26 cellular contexts compared by ENCODE assay signal in the genomic region with DNA sequence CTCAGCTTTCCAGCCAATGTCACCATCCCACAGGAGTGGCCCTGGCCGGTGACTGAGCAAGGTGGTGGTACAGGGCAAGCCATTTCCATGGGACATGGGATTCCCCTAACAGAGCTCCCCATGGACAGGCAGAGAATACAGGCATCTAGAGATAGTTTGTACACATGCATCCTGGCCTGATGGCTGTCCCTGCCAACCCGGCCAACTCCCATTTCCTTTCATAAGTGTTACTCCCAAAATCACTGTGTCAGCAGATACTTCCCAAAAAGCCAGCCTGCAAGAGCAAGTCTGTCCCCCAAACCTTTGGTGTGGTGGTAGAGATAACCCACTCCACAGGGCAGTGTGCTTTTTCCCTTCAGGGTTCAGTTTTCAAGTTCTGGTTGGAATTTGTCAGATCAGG. TPM values are rescaled to one million over a fixed set of nuclear protein-coding genes. Genes with fewer than 3 reads are reported as not detected.
A peak's percentile ranks its signal among the peaks of the same experiment; 100 is the strongest.
DNase-seq lines count a peak whose midpoint lies in the region; ATAC-seq, FAIRE-seq and TF ChIP-seq lines count a peak whose summit lies in the region.
"Had no signal": no experiment of that assay in that cellular context is flagged by ENCODE, and none has a peak within 500 bp of the region (broad histone marks: within the 10 kb centered on the region; RNA-seq: fewer than 3 reads in every experiment).

No MANE protein-coding gene starts in this region.

- no peak for DNase-seq in activated CD8-positive, alpha-beta memory T cell treated with anti-CD3 and anti-CD28 coated beads, Interleukin-2, amount 10 ng/mL, durations not matched to agents 7 days and 5 days
- no peak for DNase-seq in activated CD8-positive, alpha-beta memory T cell treated with anti-CD3 and anti-CD28 coated beads, Interleukin-2, amount 50 U/mL, for 48 hours
- DNase-seq in H1 (ENCODE audit: low read depth in 1 of 2, low spot score in 2 of 2) (no peak), mesenteric fat pad (ENCODE audit: low spot score) (peak; percentile 65)
- DNase-seq in activated CD4-positive, alpha-beta T cell treated with anti-CD3 and anti-CD28 coated beads, Interleukin-2, amount 50 U/mL, for 4 hours = no peak
- DNase-seq: ACHN, BE2C, NCI-H1048, NCI-H1417, NCI-H1694, NCI-H2029 treated with DMSO at 0.1 percent for 48 hours, NCI-H446 treated with DMSO at 0.1 percent for 48 hours, NCI-H526 treated with DMSO at 0.1 percent for 48 hours, PC-9, SJCRH30 had no signal

- no peak overlapping the region for H2BK120ac ChIP-seq in H1 (replicated peaks; ENCODE audit: low read depth, low read length)

- H3K4ac ChIP-seq in H1 (replicated peaks; ENCODE audit: insufficient read length, low read depth, low read length) = peak overlapping the region; percentile 69

- TF ChIP-seq CTCF in H1 (IDR thresholded peaks at IDR 0.05; ENCODE audit: control extremely low read depth in 1 of 3, insufficient read depth in 1 of 3, low read depth in 1 of 3, low read length in 3 of 3) = no peak

- H3K27me3 ChIP-seq in H1 (replicated peaks in 1 of 4; ENCODE audit: control insufficient read depth in 3 of 4, extremely low read depth in 1 of 4, insufficient read depth in 3 of 4, low read length in 3 of 4) = no peaks in the 10 kb centered on the region
- H3K27me3 ChIP-seq: BE2C had no signal

- no peaks in the 10 kb centered on the region for H3K79me1 ChIP-seq in H1 (ENCODE audit: low read depth, low read length)

- no peak overlapping the region for H3K27ac ChIP-seq in H1 (ENCODE audit: low read depth, low read length)
- H3K27ac ChIP-seq: 22Rv1, KMS-11, PC-9, SJCRH30 had no signal

- no peaks in the 10 kb centered on the region for H3K4me1 ChIP-seq in H1 (replicated peaks in 1 of 4; ENCODE audit: control insufficient read depth in 3 of 4, insufficient read depth in 4 of 4, low read length in 3 of 4)
- H3K4me1 ChIP-seq: BE2C, SJCRH30 had no signal

- 90% methylated on average over 2 of the region's 2 CpGs; no CpG with 5 or more reads in 1 of the 2 experiments for WGBS in H1 (ENCODE audit: extremely low coverage in 1 of 2, insufficient coverage in 1 of 2, insufficient read length in 1 of 2, insufficient replicate concordance in 2 of 2, low coverage in 1 of 2, low lambda C conversion rate in 2 of 2, missing lambda C conversion rate in 1 of 2), 2 experiments

- H3K4me2 ChIP-seq in H1 (ENCODE audit: insufficient read depth in 1 of 2, low read depth in 2 of 2, low read length in 2 of 2) = no peak overlapping the region
- H3K4me2 ChIP-seq: GM23338, KMS-11, PC-9 had no signal

- H3K9me3 ChIP-seq in H1 (ENCODE audit: insufficient read depth in 2 of 2, low read depth in 1 of 2, low read length in 1 of 2) = no peaks in the 10 kb centered on the region
- H3K9me3 ChIP-seq: BE2C, SJCRH30 had no signal

- no peak for TF ChIP-seq RAD21 in H1 (IDR thresholded peaks at IDR 0.05 in 1 of 2, conservative IDR thresholded peaks at IDR 0.05 in 1 of 2; ENCODE audit: low read depth in 2 of 2, low read length in 2 of 2)

- H2BK12ac ChIP-seq in H1 (ENCODE audit: low read depth, low read length) = no peak overlapping the region; the same call in 1 of the 2 replicates

- no peak overlapping the region for H2BK15ac ChIP-seq in H1 (ENCODE audit: low read length)

- H3K27ac Mint-ChIP-seq in activated CD8-positive, alpha-beta memory T cell treated with anti-CD3 and anti-CD28 coated beads, Interleukin-2, amount 10 ng/mL, durations not matched to agents 7 days and 5 days = peak overlapping the region; percentile 5
- H3K27ac Mint-ChIP-seq: CD14-positive monocyte, GM23338 had no signal

- no peak overlapping the region for H3K14ac ChIP-seq in H1 (ENCODE audit: insufficient read length)

- H4K91ac ChIP-seq in H1 (replicated peaks; ENCODE audit: insufficient read length, low read length) = no peak overlapping the region

- H3K56ac ChIP-seq in H1 (replicated peaks; ENCODE audit: insufficient read length, low read depth, low read length) = no peak overlapping the region

- CTCF ChIA-PET in activated CD8-positive, alpha-beta memory T cell treated with anti-CD3 and anti-CD28 coated beads, Interleukin-2, amount 10 ng/mL, durations not matched to agents 7 days and 5 days (lab: Charles Lee) = interaction anchor here (1.1 to 2.3 kb wide), 4 partner anchors 12 to 265 kb away, joined by 3 to 11 read pairs (median 4); no protein-coding TSS in a partner anchor
- CTCF ChIA-PET in H1 (lab: Charles Lee; ENCODE audit: partially characterized antibody) = interaction anchor here (0.9 to 3.4 kb wide), 3 partner anchors 10 to 54 kb away, joined by 3 to 8 read pairs (median 7); no protein-coding TSS in a partner anchor

- no peaks in the 10 kb centered on the region for H3K23me2 ChIP-seq in H1 (ENCODE audit: low read depth, low read length)

- no peak for ATAC-seq in activated CD8-positive, alpha-beta memory T cell treated with anti-CD3 and anti-CD28 coated beads, Interleukin-2, amount 10 ng/mL, durations not matched to agents 7 days and 5 days
- no peak for ATAC-seq in GM18498 (IDR thresholded peaks at IDR 0.05; ENCODE audit: unreplicated experiment)
- ATAC-seq in HG03521 (IDR thresholded peaks at IDR 0.05; ENCODE audit: unreplicated experiment) = no peak
- ATAC-seq: GM23338, Right ventricle myocardium inferior, SK-N-SH treated with all-trans-retinoic acid at 6 μM for 48 hours had no signal

- no peaks in the 10 kb centered on the region for H4K20me1 ChIP-seq in H1 (replicated peaks in 1 of 2; ENCODE audit: control insufficient read depth in 1 of 2, insufficient read depth in 2 of 2, low read length in 2 of 2)

- TF ChIP-seq POLR2A in H1 (IDR thresholded peaks at IDR 0.05; ENCODE audit: control extremely low read depth in 1 of 2, low read depth in 2 of 2, low read length in 2 of 2) = no peak

- TF ChIP-seq EP300 in H1 (IDR thresholded peaks at IDR 0.05; ENCODE audit: borderline replicate concordance in 1 of 2, low read depth in 2 of 2, low read length in 2 of 2) = no peak

- peak overlapping the region; percentile 86; the same call in 1 of the 2 replicates for H2BK20ac ChIP-seq in H1 (ENCODE audit: low read length)

- H4K5ac ChIP-seq in H1 (ENCODE audit: insufficient read length, low read depth, low read length) = no peak overlapping the region

- no peak overlapping the region; the same call in 1 of the 2 replicates for H4K8ac ChIP-seq in H1 (ENCODE audit: extremely low read depth, insufficient read depth, low read length)

- no peaks in the 10 kb centered on the region for H3K36me3 Mint-ChIP-seq in activated CD8-positive, alpha-beta memory T cell treated with anti-CD3 and anti-CD28 coated beads, Interleukin-2, amount 10 ng/mL, durations not matched to agents 7 days and 5 days
- H3K36me3 Mint-ChIP-seq: CD14-positive monocyte had no signal

- H3K9ac ChIP-seq in H1 (replicated peaks in 1 of 4; ENCODE audit: extremely low read depth in 1 of 4, low read depth in 3 of 4, low read length in 3 of 4) = no peak overlapping the region
- H3K9ac ChIP-seq: KMS-11 had no signal

- H3K79me2 ChIP-seq in H1 (ENCODE audit: control insufficient read depth in 1 of 2, insufficient read depth in 2 of 2, low read length in 2 of 2) = no peaks in the 10 kb centered on the region

- no peak overlapping the region for H3K4me3 ChIP-seq in H1 (ENCODE audit: extremely low read depth in 1 of 4, insufficient read depth in 2 of 4, low read depth in 3 of 4, low read length in 4 of 4)
- H3K4me3 ChIP-seq: GM23338, HAP-1, PC-9, SJCRH30 had no signal

- peak overlapping the region; percentile 15 for H3K23ac ChIP-seq in H1 (ENCODE audit: insufficient read length)

- no peaks in the 10 kb centered on the region for H3K36me3 ChIP-seq in H1 (ENCODE audit: control insufficient read depth in 2 of 4, insufficient read depth in 4 of 4, low read length in 3 of 4)
- H3K36me3 ChIP-seq: BE2C, HAP-1, SJCRH30 had no signal

- no peak overlapping the region for H2AK5ac ChIP-seq in H1 (ENCODE audit: low read depth, low read length)

- H2AFZ ChIP-seq in H1 (ENCODE audit: low read length) = no peak overlapping the region
- H2AFZ ChIP-seq: GM23338, PC-9 had no signal

- H3K4me1 Mint-ChIP-seq in activated CD8-positive, alpha-beta memory T cell treated with anti-CD3 and anti-CD28 coated beads, Interleukin-2, amount 10 ng/mL, durations not matched to agents 7 days and 5 days = peaks cover 9% of the 10 kb centered on the region

- no peak overlapping the region for H2BK5ac ChIP-seq in H1 (ENCODE audit: low read depth, low read length)

- H3K9me3 Mint-ChIP-seq in activated CD8-positive, alpha-beta memory T cell treated with anti-CD3 and anti-CD28 coated beads, Interleukin-2, amount 10 ng/mL, durations not matched to agents 7 days and 5 days (ENCODE audit: low read depth) = no peaks in the 10 kb centered on the region
- H3K9me3 Mint-ChIP-seq: GM23338 had no signal

- no peak for FAIRE-seq in H1 (lab: Jason Lieb, UNC)
- FAIRE-seq: G401.6 had no signal

- no peak overlapping the region for H3K18ac ChIP-seq in H1 (ENCODE audit: extremely low read depth, low read length)

- H3K27me3 Mint-ChIP-seq in activated CD8-positive, alpha-beta memory T cell treated with anti-CD3 and anti-CD28 coated beads, Interleukin-2, amount 10 ng/mL, durations not matched to agents 7 days and 5 days = peaks cover 14% of the 10 kb centered on the region

- POLR2A ChIA-PET in H1 (lab: Charles Lee; ENCODE audit: partially characterized antibody) = no interaction called here

- H3K4me3 Mint-ChIP-seq in activated CD8-positive, alpha-beta memory T cell treated with anti-CD3 and anti-CD28 coated beads, Interleukin-2, amount 10 ng/mL, durations not matched to agents 7 days and 5 days = no peak overlapping the region
- H3K4me3 Mint-ChIP-seq: GM23338 had no signal

TF ChIP-seq in H1, 55 proteins besides CTCF, POLR2A, EP300 and RAD21:
- no peak for TF ChIP-seq KDM5A (IDR thresholded peaks at IDR 0.05; ENCODE audit: low read length)

RNA-seq across cellular contexts. Expression of a gene that starts 32.4 kb away (rescaled TPM):
- total RNA-seq in activated CD8-positive, alpha-beta memory T cell treated with anti-CD3 and anti-CD28 coated beads, Interleukin-2, amount 10 ng/mL, durations not matched to agents 7 days and 5 days = under 1 TPM in 1 of 2 experiments, not detected in 1; 0.19 TPM
- 1.5 and 2.2 TPM in 2 replicates for total RNA-seq in H1 (2021; fragmentation: NEBNext Ultra II Directional; extraction: Animal tissue kit (Norgen Biotek cat#: 25700))
- 3.6 and 4.0 TPM in 2 replicates for polyA plus RNA-seq in H1 (2011; rRNA removed)
- 1.7 TPM for polyA plus RNA-seq in H1 (2011; cell fraction: cytosol; rRNA removed)
- 3.6 TPM for polyA plus RNA-seq in H1 (2011; cell fraction: nucleus; rRNA removed)
- 1.2 to 1.9 TPM (median 1.4 TPM) in 4 replicates for polyA plus RNA-seq in H1 (2012, experiment 1 of 2)
- 0.91 TPM for polyA plus RNA-seq in H1 (2012, experiment 2 of 2)
- polyA plus RNA-seq in H1 (2013, experiment 1 of 2) = 2.6 TPM
- polyA plus RNA-seq in H1 (2013, experiment 2 of 2) = 2.2 TPM
- polyA minus RNA-seq in H1 (2011; rRNA and poly(A)+ RNA removed) = 4.5 and 5.5 TPM in 2 replicates
- polyA minus RNA-seq in H1 (2011; cell fraction: cytosol; rRNA and poly(A)+ RNA removed) = 3.0 TPM
- polyA minus RNA-seq in H1 (2011; cell fraction: nucleus; rRNA and poly(A)+ RNA removed) = 0.60 TPM
- 7.0 TPM for total RNA-seq in mesenteric fat pad
- total RNA-seq: HT1080, SJCRH30 had no signal
